37 cellular contexts compared by ENCODE assay signal in the genomic region with DNA sequence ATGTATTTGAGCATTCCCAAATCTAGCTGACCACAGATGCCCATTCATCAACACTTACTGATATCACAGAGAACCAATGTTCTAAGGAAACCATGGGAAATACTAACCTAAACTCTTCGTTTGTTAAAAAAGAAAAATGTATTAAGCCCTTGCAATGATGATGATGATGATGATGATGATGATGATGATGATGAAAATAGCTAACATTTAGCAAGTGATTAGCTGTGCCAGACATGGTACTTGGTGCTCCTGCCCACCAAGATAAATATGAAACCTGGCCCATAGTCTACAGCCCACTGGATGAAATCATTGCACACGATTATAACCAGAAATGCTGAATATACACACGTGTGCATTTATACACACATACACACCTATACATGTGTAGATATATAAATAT.
"Had no signal": no experiment of that assay in that cellular context is flagged by ENCODE, and none has a peak within 500 bp of the region (broad histone marks: within the 10 kb centered on the region; RNA-seq: fewer than 3 reads in every experiment).

No MANE protein-coding gene starts in this region.

- H3K36me3 ChIP-seq: adrenal gland, brain microvascular endothelial cell, breast epithelium, WERI-Rb-1 had no signal

- H3K27me3 ChIP-seq: adrenal gland, body of pancreas, brain microvascular endothelial cell, breast epithelium had no signal

- H3K4me3 ChIP-seq: adrenal gland, body of pancreas, breast epithelium had no signal

- H3K4me3 Mint-ChIP-seq: activated CD4-positive, alpha-beta memory T cell treated with anti-CD3 and anti-CD28 coated beads, Interleukin-2, amount 10 ng/mL, durations not matched to agents 7 days and 5 days; activated CD4-positive, alpha-beta T cell treated with anti-CD3 and anti-CD28 coated beads for 36 hours; activated CD8-positive, alpha-beta memory T cell treated with anti-CD3 and anti-CD28 coated beads, Interleukin-2, amount 10 ng/mL, durations not matched to agents 7 days and 5 days; activated CD8-positive, alpha-beta T cell treated with anti-CD3 and anti-CD28 coated beads, Interleukin-2, amount 10 ng/mL, durations not matched to agents 7 days and 5 days; activated naive CD4-positive, alpha-beta T cell treated with anti-CD3 and anti-CD28 coated beads for 36 hours; activated naive CD8-positive, alpha-beta T cell treated with anti-CD3 and anti-CD28 coated beads for 36 hours; activated T-cell treated with anti-CD3 and anti-CD28 coated beads, Interleukin-2, amount 50 U/mL, for 24 hours; T-helper 1 cell treated with Interleukin-12 subunit alpha and Interleukin-12 subunit beta and Interleukin-4 antibody, amounts not matched to agents 30 μg/mL and 1 μg/mL, for 36 hours; T-helper 2 cell treated with Interferon-gamma antibody and Interleukin-4, amounts not matched to agents 5 μg/mL and 100 μg/mL, for 36 hours; WTC11 had no signal

- FAIRE-seq: astrocyte, TTC549 had no signal

- H3K4me1 Mint-ChIP-seq: WTC11 had no signal

- H3K4me1 ChIP-seq: breast epithelium had no signal

- ATAC-seq: activated CD4-positive, alpha-beta T cell treated with anti-CD3 and anti-CD28 coated beads for 36 hours; activated CD4-positive, CD25-positive, alpha-beta regulatory T cell treated with anti-CD3 and anti-CD28 coated beads, Interleukin-2, amount 50 U/mL, for 24 hours; activated CD8-positive, alpha-beta memory T cell treated with anti-CD3 and anti-CD28 coated beads, Interleukin-2, amount 10 ng/mL, durations not matched to agents 7 days and 5 days; activated CD8-positive, alpha-beta T cell treated with anti-CD3 and anti-CD28 coated beads, Interleukin-2, amount 10 ng/mL, durations not matched to agents 7 days and 5 days; body of pancreas; WTC11 had no signal

- H3K27ac ChIP-seq: adrenal gland, body of pancreas, brain microvascular endothelial cell, breast epithelium, WERI-Rb-1 had no signal

- H3K27ac Mint-ChIP-seq: activated CD4-positive, alpha-beta memory T cell treated with anti-CD3 and anti-CD28 coated beads, Interleukin-2, amount 10 ng/mL, durations not matched to agents 7 days and 5 days; activated CD4-positive, alpha-beta T cell treated with anti-CD3 and anti-CD28 coated beads for 36 hours; activated CD8-positive, alpha-beta memory T cell treated with anti-CD3 and anti-CD28 coated beads, Interleukin-2, amount 10 ng/mL, durations not matched to agents 7 days and 5 days; activated CD8-positive, alpha-beta T cell treated with anti-CD3 and anti-CD28 coated beads, Interleukin-2, amount 10 ng/mL, durations not matched to agents 7 days and 5 days; activated naive CD4-positive, alpha-beta T cell treated with anti-CD3 and anti-CD28 coated beads for 36 hours; activated naive CD4-positive, alpha-beta T cell treated with anti-CD3 and anti-CD28 coated beads, Interleukin-2, amount 50 U/mL, for 72 hours; activated naive CD8-positive, alpha-beta T cell treated with anti-CD3 and anti-CD28 coated beads for 36 hours; T-helper 1 cell treated with Interleukin-12 subunit alpha and Interleukin-12 subunit beta and Interleukin-4 antibody, amounts not matched to agents 30 μg/mL and 1 μg/mL, for 36 hours; T-helper 2 cell treated with Interferon-gamma antibody and Interleukin-4, amounts not matched to agents 5 μg/mL and 100 μg/mL, for 36 hours; WTC11 had no signal

- H3K9me3 Mint-ChIP-seq: activated naive CD8-positive, alpha-beta T cell treated with anti-CD3 and anti-CD28 coated beads for 36 hours had no signal

- H3K9me3 ChIP-seq: adrenal gland, body of pancreas, breast epithelium had no signal

- H3K27me3 Mint-ChIP-seq: activated CD4-positive, alpha-beta memory T cell treated with anti-CD3 and anti-CD28 coated beads, Interleukin-2, amount 10 ng/mL, durations not matched to agents 7 days and 5 days; activated CD4-positive, alpha-beta T cell treated with anti-CD3 and anti-CD28 coated beads for 36 hours; activated CD8-positive, alpha-beta memory T cell treated with anti-CD3 and anti-CD28 coated beads, Interleukin-2, amount 10 ng/mL, durations not matched to agents 7 days and 5 days; activated naive CD8-positive, alpha-beta T cell treated with anti-CD3 and anti-CD28 coated beads for 36 hours; activated T-cell treated with anti-CD3 and anti-CD28 coated beads, Interleukin-2, amount 50 U/mL, for 24 hours had no signal

- DNase-seq: activated CD4-positive, alpha-beta memory T cell treated with anti-CD3 and anti-CD28 coated beads, Interleukin-2, amount 10 ng/mL, durations not matched to agents 7 days and 5 days; activated CD4-positive, alpha-beta T cell treated with anti-CD3 and anti-CD28 coated beads for 1 hour; activated CD4-positive, alpha-beta T cell treated with anti-CD3 and anti-CD28 coated beads for 36 hours; activated CD4-positive, alpha-beta T cell treated with anti-CD3 and anti-CD28 coated beads for 48 hours; activated CD4-positive, alpha-beta T cell treated with anti-CD3 and anti-CD28 coated beads, Interleukin-2, amount 50 U/mL, for 1 hour; activated CD4-positive, alpha-beta T cell treated with anti-CD3 and anti-CD28 coated beads, Interleukin-2, amount 50 U/mL, for 4 hours; activated CD4-positive, CD25-positive, alpha-beta regulatory T cell; activated CD8-positive, alpha-beta memory T cell treated with anti-CD3 and anti-CD28 coated beads for 24 hours; activated CD8-positive, alpha-beta memory T cell treated with anti-CD3 and anti-CD28 coated beads, Interleukin-2, amount 10 ng/mL, durations not matched to agents 7 days and 5 days; activated CD8-positive, alpha-beta memory T cell treated with anti-CD3 and anti-CD28 coated beads, Interleukin-2, amount 50 U/mL, for 48 hours; activated CD8-positive, alpha-beta T cell treated with anti-CD3 and anti-CD28 coated beads, Interleukin-2, amount 10 ng/mL, durations not matched to agents 7 days and 5 days; activated effector memory CD4-positive, alpha-beta T cell treated with Interleukin-2 at 50 U/mL for 16 hours; activated gamma-delta T cell treated with Interleukin-2 at 50 U/mL for 16 hours; activated naive CD4-positive, alpha-beta T cell; activated naive CD4-positive, alpha-beta T cell treated with anti-CD3 and anti-CD28 coated beads for 36 hours; activated naive CD4-positive, alpha-beta T cell treated with anti-CD3 and anti-CD28 coated beads, Interleukin-2, amount 50 U/mL, for 16 hours; activated naive CD8-positive, alpha-beta T cell treated with anti-CD3 and anti-CD28 coated beads for 36 hours; activated T-cell treated with anti-CD3 and anti-CD28 coated beads, Interleukin-2, amount 50 U/mL, for 24 hours; activated T-cell treated with anti-CD3 and anti-CD28 coated beads, Interleukin-2, amount 50 U/mL, for 48 hours; adrenal gland; amniotic stem cell; aorta; body of pancreas; brain microvascular endothelial cell; central memory CD4-positive, alpha-beta T cell; T-helper 1 cell; T-helper 2 cell; T-helper 9 cell; WERI-Rb-1 had no signal
